In genomic region chr11:44949160-44950035, GRCh38 we compare ENCODE assay signal across 8 cellular contexts. TPM values are rescaled to one million over a fixed set of nuclear protein-coding genes. Genes with fewer than 3 reads are reported as not detected.
DNase-seq lines count a peak whose midpoint lies in the region; ATAC-seq and TF ChIP-seq lines count a peak whose summit lies in the region.

No MANE protein-coding gene starts in this region.

- peaks cover 0 to 10% of the 10 kb centered on the region in 2 experiments; a peak in 1 of 3 replicates for H3K36me3 ChIP-seq in HEK293 (ENCODE audit: control insufficient read depth in 2 of 2, insufficient read depth in 1 of 2, low read length in 2 of 2)
- H3K36me3 ChIP-seq in endodermal cell (ENCODE audit: control insufficient read depth, insufficient read depth, low read length): peaks cover 36% of the 10 kb centered on the region
- H3K36me3 ChIP-seq in mucosa of rectum (ENCODE audit: control insufficient read depth in 2 of 2, insufficient read depth in 2 of 2, low read length in 2 of 2): peaks cover 4 to 7% of the 10 kb centered on the region in 2 donors

- TF ChIP-seq CTCF in HEK293 (tag by site-specific recombination; IDR thresholded peaks at IDR 0.05): no peak
- TF ChIP-seq CTCF in VCaP (conservative IDR thresholded peaks at IDR 0.05): peak; percentile 74
- peak; percentile 90 for TF ChIP-seq CTCF in endodermal cell (conservative IDR thresholded peaks at IDR 0.05)
- peak; percentile 83 for TF ChIP-seq CTCF in type B pancreatic cell (conservative IDR thresholded peaks at IDR 0.05)

- 3 to 4% methylated on average over 4 to 57 of the region's 57 CpGs for WGBS in endodermal cell (ENCODE audit: insufficient coverage in 1 of 2, insufficient read length in 1 of 2), 2 experiments

- peak; percentile 57 for DNase-seq in AG08395 (ENCODE audit: low spot score)
- peak; percentile 89 for DNase-seq in endodermal cell
- no peak for DNase-seq in type B pancreatic cell (ENCODE audit: extremely low spot score, unreplicated experiment)

- POLR2A ChIA-PET in HEK293 (lab: Yijun Ruan, JAX): no interaction called here

- peaks cover 18% of the 10 kb centered on the region for H3K36me3 Mint-ChIP-seq in endodermal cell (ENCODE audit: low read depth)
- no peaks in the 10 kb centered on the region for H3K36me3 Mint-ChIP-seq in type B pancreatic cell

- CTCF ChIA-PET in HEK293 (lab: Yijun Ruan, JAX): interaction anchor here (0.7 to 5.5 kb wide), 12 partner anchors 10 to 1030 kb away, joined by 3 to 37 read pairs (median 4); no protein-coding TSS in a partner anchor

- H3K27me3 Mint-ChIP-seq in endodermal cell (ENCODE audit: insufficient read depth): no peaks in the 10 kb centered on the region
- peaks cover 3% of the 10 kb centered on the region for H3K27me3 Mint-ChIP-seq in type B pancreatic cell

- no peaks in the 10 kb centered on the region for H3K27me3 ChIP-seq in endodermal cell (ENCODE audit: control insufficient read depth, insufficient read depth, low read length, poor library complexity, severe bottlenecking)
- H3K27me3 ChIP-seq in mucosa of rectum (ENCODE audit: control insufficient read depth in 2 of 2, insufficient read depth in 2 of 2, low read length in 2 of 2): no peaks in the 10 kb centered on the region

- H3K9ac ChIP-seq in endodermal cell (ENCODE audit: extremely low read depth, low read length, poor library complexity, severe bottlenecking): peak overlapping the region; percentile 82
- H3K9ac ChIP-seq in mucosa of rectum (ENCODE audit: low read depth in 1 of 2, low read length in 2 of 2): peak overlapping the region; percentile 72 to 86

- H3K27ac Mint-ChIP-seq in endodermal cell: no peak overlapping the region
- peak overlapping the region; percentile 50 for H3K27ac Mint-ChIP-seq in type B pancreatic cell

- H3K4me1 Mint-ChIP-seq in endodermal cell: peaks cover 37% of the 10 kb centered on the region
- H3K4me1 Mint-ChIP-seq in type B pancreatic cell (ENCODE audit: unreplicated experiment): peaks cover 38% of the 10 kb centered on the region

- peak overlapping the region; percentile 81 for H3K4me3 Mint-ChIP-seq in endodermal cell
- peak overlapping the region; percentile 90 for H3K4me3 Mint-ChIP-seq in type B pancreatic cell

- H3K9me3 ChIP-seq in HEK293 (ENCODE audit: control insufficient read depth, insufficient read depth, low read depth, low read length) (no peaks in the 10 kb centered on the region), endodermal cell (ENCODE audit: control insufficient read depth, low read length) (no peaks in the 10 kb centered on the region), mucosa of rectum (ENCODE audit: control insufficient read depth in 2 of 2, low read length in 2 of 2) (no peaks in the 10 kb centered on the region)

- H3K4me1 ChIP-seq in HEK293 (ENCODE audit: control insufficient read depth, insufficient read depth, low read length) (no peaks in the 10 kb centered on the region), endodermal cell (ENCODE audit: control insufficient read depth, insufficient read depth, low read length) (peaks cover 14% of the 10 kb centered on the region), mucosa of rectum (ENCODE audit: control insufficient read depth in 2 of 2, insufficient read depth in 2 of 2, low read length in 2 of 2) (peaks cover 6 to 32% of the 10 kb centered on the region in 2 donors)

- peak overlapping the region; percentile 71 for H3K4me3 ChIP-seq in HEK293 (ENCODE audit: low read depth, low read length)
- H3K4me3 ChIP-seq in endodermal cell (ENCODE audit: low read length): peak overlapping the region; percentile 86
- peak overlapping the region; percentile 80 to 81 for H3K4me3 ChIP-seq in mucosa of rectum (ENCODE audit: low read length in 2 of 2)

- H3K9me3 Mint-ChIP-seq in endodermal cell (no peaks in the 10 kb centered on the region), type B pancreatic cell (no peaks in the 10 kb centered on the region)

- no peak for ATAC-seq in GM19023 (IDR thresholded peaks at IDR 0.05; ENCODE audit: unreplicated experiment)
- ATAC-seq in HG03108 (IDR thresholded peaks at IDR 0.05; ENCODE audit: unreplicated experiment): no peak

- H3K27ac ChIP-seq in HEK293 (ENCODE audit: extremely low read depth, low read depth, low read length) (no peak overlapping the region; the same call in 1 of the 2 replicates), VCaP (peak overlapping the region; percentile 80), endodermal cell (ENCODE audit: low read depth, low read length) (peak overlapping the region; percentile 82), mucosa of rectum (ENCODE audit: low read depth in 2 of 2, low read length in 2 of 2) (peak overlapping the region; percentile 90 to 91)

TF ChIP-seq in HEK293, 187 proteins besides CTCF, POLR2A, EP300 and RAD21:
- no peak for TF ChIP-seq ZNF830 (tag by site-specific recombination; IDR thresholded peaks at IDR 0.05; ENCODE audit: low read depth)
- TF ChIP-seq, protein P1, sequence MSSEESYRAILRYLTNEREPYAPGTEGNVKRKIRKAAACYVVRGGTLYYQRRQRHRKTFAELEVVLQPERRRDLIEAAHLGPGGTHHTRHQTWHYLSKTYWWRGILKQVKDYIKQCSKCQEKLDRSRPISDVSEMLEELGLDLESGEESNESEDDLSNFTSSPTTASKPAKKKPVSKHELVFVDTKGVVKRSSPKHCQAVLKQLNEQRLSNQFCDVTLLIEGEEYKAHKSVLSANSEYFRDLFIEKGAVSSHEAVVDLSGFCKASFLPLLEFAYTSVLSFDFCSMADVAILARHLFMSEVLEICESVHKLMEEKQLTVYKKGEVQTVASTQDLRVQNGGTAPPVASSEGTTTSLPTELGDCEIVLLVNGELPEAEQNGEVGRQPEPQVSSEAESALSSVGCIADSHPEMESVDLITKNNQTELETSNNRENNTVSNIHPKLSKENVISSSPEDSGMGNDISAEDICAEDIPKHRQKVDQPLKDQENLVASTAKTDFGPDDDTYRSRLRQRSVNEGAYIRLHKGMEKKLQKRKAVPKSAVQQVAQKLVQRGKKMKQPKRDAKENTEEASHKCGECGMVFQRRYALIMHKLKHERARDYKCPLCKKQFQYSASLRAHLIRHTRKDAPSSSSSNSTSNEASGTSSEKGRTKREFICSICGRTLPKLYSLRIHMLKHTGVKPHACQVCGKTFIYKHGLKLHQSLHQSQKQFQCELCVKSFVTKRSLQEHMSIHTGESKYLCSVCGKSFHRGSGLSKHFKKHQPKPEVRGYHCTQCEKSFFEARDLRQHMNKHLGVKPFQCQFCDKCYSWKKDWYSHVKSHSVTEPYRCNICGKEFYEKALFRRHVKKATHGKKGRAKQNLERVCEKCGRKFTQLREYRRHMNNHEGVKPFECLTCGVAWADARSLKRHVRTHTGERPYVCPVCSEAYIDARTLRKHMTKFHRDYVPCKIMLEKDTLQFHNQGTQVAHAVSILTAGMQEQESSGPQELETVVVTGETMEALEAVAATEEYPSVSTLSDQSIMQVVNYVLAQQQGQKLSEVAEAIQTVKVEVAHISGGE (tag by site-specific recombination; conservative IDR thresholded peaks at IDR 0.05; ENCODE audit: low read depth): no peak
- TF ChIP-seq KLF8 (tag by site-specific recombination; IDR thresholded peaks at IDR 0.05): 0 out of 2 replicates have a peak, but pooled peaks have one; percentile 19

RNA-seq across cellular contexts. Expression of gene TP53I11, which starts 1.3 kb away (rescaled TPM):
- 100 to 1,000 TPM; 136 to 203 TPM for total RNA-seq in endodermal cell
- polyA plus RNA-seq in endodermal cell (2013, experiment 1 of 2): 94.6 TPM
- polyA plus RNA-seq in endodermal cell (2013, experiment 2 of 2): 91.2 TPM
- total RNA-seq in type B pancreatic cell (ENCODE audit: low replicate concordance): 38.2 and 72.4 TPM in 2 replicates
